ENCODE assay signal across 20 cellular contexts in genomic region chr14:39138450-39138849, GRCh38. TPM values are rescaled to one million over a fixed set of nuclear protein-coding genes. Genes with fewer than 3 reads are reported as not detected.
DNase-seq lines count a peak whose midpoint lies in the region; ATAC-seq and TF ChIP-seq lines count a peak whose summit lies in the region.
"Had no signal": no experiment of that assay in that cellular context is flagged by ENCODE, and none has a peak within 500 bp of the region (broad histone marks: within the 10 kb centered on the region; RNA-seq: fewer than 3 reads in every experiment).

No MANE protein-coding gene starts in this region.

- H3K4me1 Mint-ChIP-seq in T-helper 2 cell treated with Interferon-gamma antibody and Interleukin-4, amounts not matched to agents 5 μg/mL and 100 μg/mL, for 36 hours (ENCODE audit: low read depth): no peaks in the 10 kb centered on the region

- no peak overlapping the region for H3K4me3 Mint-ChIP-seq in T-helper 2 cell treated with Interferon-gamma antibody and Interleukin-4, amounts not matched to agents 5 μg/mL and 100 μg/mL, for 36 hours
- H3K4me3 Mint-ChIP-seq: HFFc6 had no signal

- TF ChIP-seq CTCF in fibroblast of the aortic adventitia (IDR thresholded peaks at IDR 0.05; ENCODE audit: insufficient read depth, low read length): no peak

- H3K9me3 Mint-ChIP-seq in T-helper 2 cell treated with Interferon-gamma antibody and Interleukin-4, amounts not matched to agents 5 μg/mL and 100 μg/mL, for 36 hours: peaks cover 7% of the 10 kb centered on the region

- H3K27me3 Mint-ChIP-seq in T-helper 2 cell treated with Interferon-gamma antibody and Interleukin-4, amounts not matched to agents 5 μg/mL and 100 μg/mL, for 36 hours (ENCODE audit: low read depth): no peaks in the 10 kb centered on the region

- peak overlapping the region; percentile 31 for H3K27ac Mint-ChIP-seq in T-helper 2 cell treated with Interferon-gamma antibody and Interleukin-4, amounts not matched to agents 5 μg/mL and 100 μg/mL, for 36 hours
- H3K27ac Mint-ChIP-seq: HFFc6 had no signal

- no peak overlapping the region for H3K4me3 ChIP-seq in fibroblast of the aortic adventitia (ENCODE audit: low read depth, low read length)

- DNase-seq in T-helper 2 cell treated with Interferon-gamma antibody and Interleukin-4, amounts not matched to agents 5 μg/mL and 100 μg/mL, for 36 hours (ENCODE audit: low spot score): no peak
- DNase-seq in T-helper 2 cell: no peak
- peak; percentile 24 for DNase-seq in HCEC 1CT
- DNase-seq in dedifferentiated amniotic fluid mesenchymal stem cell (ENCODE audit: extremely low spot score): peak; percentile 16
- DNase-seq in fibroblast of the aortic adventitia (ENCODE audit: low read depth): peak; percentile 12
- DNase-seq in mesenteric fat pad (ENCODE audit: low spot score): no peak
- DNase-seq in activated effector memory CD4-positive, alpha-beta T cell treated with anti-CD3 and anti-CD28 coated beads, Interleukin-2, amount 50 U/mL, for 16 hours: no peak
- DNase-seq: ACHN, AML-193, C1 segment of cervical spinal cord, HFFc6, Kasumi-1, NCI-H1694, NCI-H2081, NCI-H2171, NCI-H345, NCI-H524, NCI-H82 had no signal

- no peak for ATAC-seq in GM18868 (IDR thresholded peaks at IDR 0.05; ENCODE audit: unreplicated experiment)
- ATAC-seq: Panc1 had no signal

- peaks cover 45% of the 10 kb centered on the region for H3K36me3 Mint-ChIP-seq in T-helper 2 cell treated with Interferon-gamma antibody and Interleukin-4, amounts not matched to agents 5 μg/mL and 100 μg/mL, for 36 hours (ENCODE audit: low read depth)

RNA-seq across cellular contexts. Expression of gene GEMIN2, which starts 24.3 kb away (rescaled TPM):
- total RNA-seq in fibroblast of the aortic adventitia (ENCODE audit: low replicate concordance): 21.4 and 41.6 TPM in 2 replicates
- 9.1 TPM for total RNA-seq in mesenteric fat pad

RNA-seq across cellular contexts. Expression of gene TRAPPC6B, which starts 31.7 kb away (rescaled TPM):
- total RNA-seq in fibroblast of the aortic adventitia (ENCODE audit: low replicate concordance) (23.2 and 34.0 TPM in 2 replicates), mesenteric fat pad (20.5 TPM)

RNA-seq across cellular contexts. Expression of gene SEC23A, which starts 35.4 kb away (rescaled TPM):
- 298 and 1,157 TPM in 2 replicates for total RNA-seq in fibroblast of the aortic adventitia (ENCODE audit: low replicate concordance)
- total RNA-seq in mesenteric fat pad: 139 TPM

RNA-seq across cellular contexts. Expression of gene PNN, which starts 36.6 kb away (rescaled TPM):
- total RNA-seq in fibroblast of the aortic adventitia (ENCODE audit: low replicate concordance) (21.7 and 44.2 TPM in 2 replicates), mesenteric fat pad (43.9 TPM)

Comparison
In these comparisons a context has a peak if more than half of its experiments do, and no peak if none do; other contexts are left out.
1. DNase-seq: peak in HCEC 1CT (single experiment), dedifferentiated amniotic fluid mesenchymal stem cell (single experiment) and fibroblast of the aortic adventitia (single experiment); none in T-helper 2 cell treated with Interferon-gamma antibody and Interleukin-4, amounts not matched to agents 5 μg/mL and 100 μg/mL, for 36 hours (single experiment), T-helper 2 cell (0 of 5), mesenteric fat pad (single experiment) and activated effector memory CD4-positive, alpha-beta T cell treated with anti-CD3 and anti-CD28 coated beads, Interleukin-2, amount 50 U/mL, for 16 hours (single experiment).